ENCODE assay signal across 1 cellular context in genomic region chr11:69834251-69834650, GRCh38.
TF ChIP-seq lines count a peak whose summit lies in the region.

No MANE protein-coding gene starts in this region.

TF ChIP-seq in H1, 55 proteins besides CTCF, POLR2A, EP300 and RAD21:
- TF ChIP-seq SIRT6 (IDR thresholded peaks at IDR 0.05; ENCODE audit: low read length) (no peak), EGR1 (IDR thresholded peaks at IDR 0.05; ENCODE audit: borderline replicate concordance, low read depth, low read length) (no peak), ASH2L (IDR thresholded peaks at IDR 0.05; ENCODE audit: low read length) (no peak), JUND (IDR thresholded peaks at IDR 0.05; ENCODE audit: low read length) (no peak), SRF (IDR thresholded peaks at IDR 0.05; ENCODE audit: low read depth, low read length) (no peak), POLR2AphosphoS5 (IDR thresholded peaks at IDR 0.05; ENCODE audit: low read depth, low read length) (no peak), BCL11A (IDR thresholded peaks at IDR 0.05; ENCODE audit: low read depth in 2 of 2, low read length in 2 of 2) (no peak), RFX5 (IDR thresholded peaks at IDR 0.05; ENCODE audit: borderline replicate concordance, low read depth, low read length) (no peak), CTBP2 (IDR thresholded peaks at IDR 0.05; ENCODE audit: borderline replicate concordance, insufficient read depth, insufficient read length, low read length) (no peak), SAP30 (IDR thresholded peaks at IDR 0.05; ENCODE audit: insufficient read depth, insufficient replicate concordance, low read length) (no peak), CHD2 (IDR thresholded peaks at IDR 0.05; ENCODE audit: low read length) (no peak)
